Comparison of ENCODE assay signal across 10 cellular contexts in the genomic region with DNA sequence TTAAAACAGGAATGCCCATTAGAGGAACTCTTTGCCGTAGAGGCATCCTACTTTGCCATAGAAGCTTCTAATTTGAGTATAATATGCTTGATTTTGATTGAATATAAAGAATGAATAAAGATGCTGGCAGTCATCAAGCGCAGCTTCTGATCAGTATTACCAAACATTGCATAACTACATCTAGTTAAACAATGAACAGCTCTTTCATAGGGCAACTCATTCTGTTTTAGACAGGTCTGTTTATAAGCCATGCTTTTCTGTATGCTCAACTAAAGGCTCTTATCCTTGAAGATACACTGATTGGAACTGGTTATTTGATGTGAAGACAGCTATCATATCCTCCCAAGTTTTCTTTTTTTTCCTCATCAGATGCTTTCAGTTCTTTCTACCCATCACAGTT.
"Had no signal": no experiment of that assay in that cellular context is flagged by ENCODE, and none has a peak within 500 bp of the region (broad histone marks: within the 10 kb centered on the region; RNA-seq: fewer than 3 reads in every experiment).

No MANE protein-coding gene starts in this region.

- ATAC-seq: GM23338, HCT116, K562 had no signal

- H3K4me3 ChIP-seq: GM23338, HAP-1, K562 had no signal

- FAIRE-seq: H1, K562 had no signal

- H3K4me1 ChIP-seq: HAP-1 had no signal

- H3K27ac ChIP-seq: HL-60 had no signal

- DNase-seq: H7, HFFc6, IMR-90, KG1 had no signal

- H3K9me3 ChIP-seq: HAP-1 had no signal
